8 cellular contexts compared by ENCODE assay signal in genomic region chr10:125629758-125630376, GRCh38. TPM values are rescaled to one million over a fixed set of nuclear protein-coding genes. Genes with fewer than 3 reads are reported as not detected.
DNase-seq lines count a peak whose midpoint lies in the region; ATAC-seq, FAIRE-seq and TF ChIP-seq lines count a peak whose summit lies in the region.

No MANE protein-coding gene starts in this region.

- no peaks in the 10 kb centered on the region for H3K36me3 ChIP-seq in Karpas-422 (ENCODE audit: insufficient read depth, low read length)
- H3K36me3 ChIP-seq in keratinocyte (ENCODE audit: control insufficient read depth in 2 of 2, extremely low read depth in 1 of 2, insufficient read depth in 2 of 2, low read length in 2 of 2): no peaks in the 10 kb centered on the region

- dilution Hi-C loops in keratinocyte (cut with MboI; ENCODE audit: extremely low pct_ligation_motif_present, low sequenced_read_pairs): no loop called here

- H3K27me3 ChIP-seq in Karpas-422 (ENCODE audit: low read length) (no peaks in the 10 kb centered on the region), keratinocyte (ENCODE audit: control insufficient read depth, extremely low read depth, insufficient read depth, low read length) (peaks cover 18% of the 10 kb centered on the region)

- no peak for FAIRE-seq in keratinocyte (lab: Jason Lieb, UNC)

- no peak for ATAC-seq in GM21381 (IDR thresholded peaks at IDR 0.05; ENCODE audit: unreplicated experiment)

- H3K9me1 ChIP-seq in keratinocyte (ENCODE audit: control insufficient read depth, extremely low read depth, insufficient read depth, low read length): no peaks in the 10 kb centered on the region

- H3K9ac ChIP-seq in Karpas-422 (ENCODE audit: low read length): no peak overlapping the region
- H3K9ac ChIP-seq in keratinocyte (ENCODE audit: control insufficient read depth, extremely low read depth, insufficient read depth, low read length): no peak overlapping the region

- no peaks in the 10 kb centered on the region for H3K9me2 ChIP-seq in Karpas-422 (replicated peaks; ENCODE audit: insufficient read depth, low read length)

- no peak overlapping the region for H3K27ac ChIP-seq in Karpas-422 (ENCODE audit: low read length)
- H3K27ac ChIP-seq in keratinocyte (ENCODE audit: control insufficient read depth, insufficient read depth, low read length): no peak overlapping the region

- DNase-seq in NCI-H187 treated with DMSO at 0.1 percent for 48 hours (lab: John Stamatoyannopoulos, UW) (peak; percentile 1), NCI-H187 (lab: John Stamatoyannopoulos, UW) (no peak), Karpas-422 (peak; percentile 73), SW480 (ENCODE audit: low spot score) (peak; percentile 81), keratinocyte (ENCODE audit: low read depth, low spot score) (peak; percentile 21), GF-D8 (lab: John Stamatoyannopoulos, UW) (no peak), NCI-H446 treated with DMSO at 0.1 percent for 48 hours (lab: John Stamatoyannopoulos, UW) (no peak)

- peak; percentile 41 to 66 (median 53) for TF ChIP-seq CTCF in keratinocyte (optimal IDR thresholded peaks at IDR 0.05 in 1 of 3, IDR thresholded peaks at IDR 0.05 in 1 of 3, conservative IDR thresholded peaks at IDR 0.05 in 1 of 3; ENCODE audit: extremely low read depth in 1 of 3, insufficient read depth in 2 of 3, low read length in 3 of 3)

- H3K9me3 ChIP-seq in Karpas-422 (ENCODE audit: low read length) (no peaks in the 10 kb centered on the region), keratinocyte (ENCODE audit: control insufficient read depth, low read depth, low read length) (no peaks in the 10 kb centered on the region)

- H3K4me3 ChIP-seq in Karpas-422 (ENCODE audit: low read length): no peak overlapping the region
- H3K4me3 ChIP-seq in keratinocyte (ENCODE audit: control insufficient read depth in 2 of 3, extremely low read depth in 1 of 3, insufficient read depth in 2 of 3, low read depth in 1 of 3, low read length in 3 of 3): no peak overlapping the region

- no peaks in the 10 kb centered on the region for H3K79me2 ChIP-seq in Karpas-422 (ENCODE audit: low read length)
- H3K79me2 ChIP-seq in keratinocyte (ENCODE audit: control insufficient read depth, insufficient read depth, low read length): no peaks in the 10 kb centered on the region

- H3K4me2 ChIP-seq in Karpas-422 (ENCODE audit: low read depth, low read length, poor library complexity, severe bottlenecking) (no peak overlapping the region), keratinocyte (ENCODE audit: control insufficient read depth, extremely low read depth, insufficient read depth, low read depth, low read length) (no peak overlapping the region)

- H4K20me1 ChIP-seq in Karpas-422 (ENCODE audit: insufficient read depth, low read depth, low read length) (no peaks in the 10 kb centered on the region), keratinocyte (ENCODE audit: control insufficient read depth, extremely low read depth, insufficient read depth, low read length) (no peaks in the 10 kb centered on the region)

- H3K4me1 ChIP-seq in Karpas-422 (ENCODE audit: low read length) (no peaks in the 10 kb centered on the region), keratinocyte (ENCODE audit: control insufficient read depth, extremely low read depth, insufficient read depth, low read length) (no peaks in the 10 kb centered on the region)

- H2AFZ ChIP-seq in Karpas-422 (ENCODE audit: low read length) (no peak overlapping the region), keratinocyte (ENCODE audit: control insufficient read depth, low read length) (no peak overlapping the region)

RNA-seq across cellular contexts. Expression of gene TEX36, which starts 53.1 kb away (rescaled TPM):
- not detected in 2 replicates for total RNA-seq in Karpas-422 (2014; rRNA removed; shearing (Covaris generic); ENCODE audit: low replicate concordance)
- not detected in 3 replicates for polyA plus RNA-seq in keratinocyte
- not detected for polyA plus RNA-seq in keratinocyte (2011; ENCODE audit: low read depth)
- not detected in 2 replicates for polyA plus RNA-seq in keratinocyte (2011; cell fraction: cytosol; rRNA removed)
- polyA plus RNA-seq in keratinocyte (2011; cell fraction: nucleus; rRNA removed): not detected in 2 replicates
- polyA plus RNA-seq in keratinocyte (2012; ENCODE audit: low replicate concordance): not detected in 2 replicates
- not detected in 3 replicates for polyA minus RNA-seq in keratinocyte
- not detected for polyA minus RNA-seq in keratinocyte (2011; cell fraction: cytosol; rRNA and poly(A)+ RNA removed)
- polyA minus RNA-seq in keratinocyte (2011; cell fraction: nucleus; rRNA and poly(A)+ RNA removed): not detected in 2 replicates

Comparison
In these comparisons a context has a peak if more than half of its experiments do, and no peak if none do; other contexts are left out.
1. DNase-seq: peak in NCI-H187 treated with DMSO at 0.1 percent for 48 hours (single experiment), Karpas-422 (single experiment), SW480 (single experiment) and keratinocyte (single experiment); none in NCI-H187 (0 of 2), GF-D8 (single experiment) and NCI-H446 treated with DMSO at 0.1 percent for 48 hours (single experiment).